8 cellular contexts compared by ENCODE assay signal in genomic region chr9:90915693-90916092, GRCh38.
DNase-seq lines count a peak whose midpoint lies in the region; ATAC-seq and TF ChIP-seq lines count a peak whose summit lies in the region.

No MANE protein-coding gene starts in this region.

- CTCF ChIA-PET in OCI-LY7 (lab: Charles Lee; ENCODE audit: unreplicated experiment): interaction anchor here (0.6 to 1.8 kb wide), 5 partner anchors 119 to 811 kb away, joined by 3 to 8 read pairs (median 5); no protein-coding TSS in a partner anchor

- no peak overlapping the region for H3K27ac ChIP-seq in OCI-LY7 (ENCODE audit: low read depth, low read length, poor library complexity, severe bottlenecking)
- H3K27ac ChIP-seq in esophagus muscularis mucosa (replicated peaks in 1 of 4): no peak overlapping the region

- POLR2A ChIA-PET in OCI-LY7 (lab: Charles Lee): interaction anchor here (1.0 to 1.1 kb wide), 2 partner anchors 59 to 514 kb away, joined by 3 to 6 read pairs; no protein-coding TSS in a partner anchor

- intact Hi-C loops in OCI-LY7 (cut with micrococcal nuclease; ENCODE audit: unreplicated experiment) (loop anchor here (1.0 to 10.0 kb wide), 6 partner anchors 69 to 811 kb away; no protein-coding TSS in a partner anchor), esophagus muscularis mucosa (cut with DNase I) (loop anchor here (2.0 to 10.0 kb wide), 4 partner anchors 179 to 811 kb away; no protein-coding TSS in a partner anchor)

- H3K9me2 ChIP-seq in OCI-LY7 (ENCODE audit: insufficient read depth, low read length): no peaks in the 10 kb centered on the region

- H3K36me3 ChIP-seq in OCI-LY7 (ENCODE audit: insufficient read depth, low read length) (no peaks in the 10 kb centered on the region), esophagus muscularis mucosa (no peaks in the 10 kb centered on the region)

- H2AFZ ChIP-seq in OCI-LY7 (ENCODE audit: low read length): peak overlapping the region; percentile 37; the same call in 1 of the 2 replicates

- TF ChIP-seq EP300 in esophagus muscularis mucosa (IDR thresholded peaks at IDR 0.05): no peak

- TF ChIP-seq POLR2A in esophagus muscularis mucosa (IDR thresholded peaks at IDR 0.05; ENCODE audit: low read depth): no peak

- no peaks in the 10 kb centered on the region for H4K20me1 ChIP-seq in OCI-LY7 (ENCODE audit: insufficient read depth, low read length)

- H3K9me3 ChIP-seq in OCI-LY7 (ENCODE audit: low read length) (no peaks in the 10 kb centered on the region), esophagus muscularis mucosa (no peaks in the 10 kb centered on the region)

- no peak for ATAC-seq in GM21381 (IDR thresholded peaks at IDR 0.05; ENCODE audit: unreplicated experiment)

- H3K4me2 ChIP-seq in OCI-LY7 (ENCODE audit: low read length): no peak overlapping the region

- peak; percentile 24 for DNase-seq in NCI-H510A (lab: John Stamatoyannopoulos, UW)
- DNase-seq in NCI-H510A treated with DMSO at 0.1 percent for 48 hours (lab: John Stamatoyannopoulos, UW): no peak
- DNase-seq in OCI-LY7 (ENCODE audit: low spot score): peak; percentile 76
- no peak for DNase-seq in esophagus muscularis mucosa (ENCODE audit: extremely low spot score)
- DNase-seq in stimulated activated CD8-positive, alpha-beta memory T cell treated with anti-CD3 and anti-CD28 coated beads, Interleukin-2, amount 100 ng/mL, for 48 hours (ENCODE audit: low read depth in 2 of 2): peak; percentile 25 to 53
- no peak for DNase-seq in NCI-H1105 (lab: John Stamatoyannopoulos, UW)
- no peak for DNase-seq in dedifferentiated amniotic fluid mesenchymal stem cell (ENCODE audit: extremely low spot score)

- H3K4me1 ChIP-seq in OCI-LY7 (ENCODE audit: insufficient read depth, low read length, poor library complexity, severe bottlenecking) (peaks cover 26% of the 10 kb centered on the region), esophagus muscularis mucosa (peaks cover 3 to 5% (median 3%) of the 10 kb centered on the region in 4 donors)

- no peak overlapping the region for H3K4me3 ChIP-seq in OCI-LY7 (ENCODE audit: low read depth, low read length, poor library complexity, severe bottlenecking)
- no peak overlapping the region for H3K4me3 ChIP-seq in esophagus muscularis mucosa

- TF ChIP-seq CTCF in OCI-LY7 (conservative IDR thresholded peaks at IDR 0.05; ENCODE audit: low read length): peak; percentile 74
- TF ChIP-seq CTCF in esophagus muscularis mucosa (IDR thresholded peaks at IDR 0.05): peak in 2 of 3 experiments; percentile 8 to 12

- BruUV-seq in OCI-LY7 (replicated peaks; lab: Mats Ljungman, UMichigan): no TSS peak

- 77% methylated on average over 6 of the region's 6 CpGs for WGBS in esophagus muscularis mucosa

- no peaks in the 10 kb centered on the region for H3K79me2 ChIP-seq in OCI-LY7 (ENCODE audit: insufficient read depth, low read depth, low read length)

- H3K27me3 ChIP-seq in esophagus muscularis mucosa: peaks cover 0 to 12% (median 0%) of the 10 kb centered on the region in 4 donors

Comparison
In these comparisons a context has a peak if more than half of its experiments do, and no peak if none do; other contexts are left out.
1. DNase-seq: peak in NCI-H510A (single experiment), OCI-LY7 (single experiment) and stimulated activated CD8-positive, alpha-beta memory T cell treated with anti-CD3 and anti-CD28 coated beads, Interleukin-2, amount 100 ng/mL, for 48 hours (2 of 2); none in NCI-H510A treated with DMSO at 0.1 percent for 48 hours (single experiment), esophagus muscularis mucosa (single experiment), NCI-H1105 (single experiment) and dedifferentiated amniotic fluid mesenchymal stem cell (single experiment).